In genomic region chr16:55078699-55079415, GRCh38 we compare ENCODE assay signal across 35 cellular contexts.
"Had no signal": no experiment of that assay in that cellular context is flagged by ENCODE, and none has a peak within 500 bp of the region (broad histone marks: within the 10 kb centered on the region; RNA-seq: fewer than 3 reads in every experiment).

No MANE protein-coding gene starts in this region.

- H3K4me3 Mint-ChIP-seq: activated B cell treated with CpG ODN at 0.5 μM for 24 hours; activated CD8-positive, alpha-beta T cell treated with anti-CD3 and anti-CD28 coated beads for 36 hours; activated naive CD8-positive, alpha-beta T cell treated with anti-CD3 and anti-CD28 coated beads, Interleukin-2, amount 10 ng/mL, durations not matched to agents 7 days and 5 days; activated T-cell treated with anti-CD3 and anti-CD28 coated beads, Interleukin-2, amount 50 U/mL, for 4 hours; activated T-helper 17 cell treated with anti-CD3 and anti-CD28 coated beads, Interleukin-2, amount 50 U/mL, for 72 hours; brain; effector memory CD8-positive, alpha-beta T cell; T-helper 17 cell; T-helper 2 cell treated with Interferon-gamma antibody and Interleukin-4, amounts not matched to agents 5 μg/mL and 100 μg/mL, for 36 hours had no signal

- H3K27ac Mint-ChIP-seq: activated B cell treated with CpG ODN at 0.5 μM for 24 hours; activated CD8-positive, alpha-beta T cell treated with anti-CD3 and anti-CD28 coated beads for 36 hours; activated naive CD8-positive, alpha-beta T cell treated with anti-CD3 and anti-CD28 coated beads, Interleukin-2, amount 10 ng/mL, durations not matched to agents 7 days and 5 days; activated T-helper 17 cell treated with anti-CD3 and anti-CD28 coated beads, Interleukin-2, amount 50 U/mL, for 72 hours; effector memory CD8-positive, alpha-beta T cell; T-helper 17 cell; T-helper 2 cell treated with Interferon-gamma antibody and Interleukin-4, amounts not matched to agents 5 μg/mL and 100 μg/mL, for 36 hours had no signal

- H3K36me3 ChIP-seq: ascending aorta, breast epithelium, cardiac muscle cell, esophagus squamous epithelium, gastrocnemius medialis, heart left ventricle, WERI-Rb-1 had no signal

- H3K27me3 Mint-ChIP-seq: activated naive CD8-positive, alpha-beta T cell treated with anti-CD3 and anti-CD28 coated beads, Interleukin-2, amount 10 ng/mL, durations not matched to agents 7 days and 5 days; T-helper 17 cell had no signal

- H3K9me3 ChIP-seq: ascending aorta, breast epithelium, esophagus squamous epithelium, gastrocnemius medialis, heart left ventricle had no signal

- H3K9me3 Mint-ChIP-seq: activated B cell treated with CpG ODN at 0.5 μM for 24 hours; activated CD8-positive, alpha-beta T cell treated with anti-CD3 and anti-CD28 coated beads for 36 hours; activated T-cell treated with anti-CD3 and anti-CD28 coated beads, Interleukin-2, amount 50 U/mL, for 4 hours; activated T-helper 17 cell treated with anti-CD3 and anti-CD28 coated beads, Interleukin-2, amount 50 U/mL, for 72 hours; T-helper 2 cell treated with Interferon-gamma antibody and Interleukin-4, amounts not matched to agents 5 μg/mL and 100 μg/mL, for 36 hours had no signal

- H3K27ac ChIP-seq: ascending aorta, breast epithelium, cardiac muscle cell, epithelial cell of prostate, esophagus squamous epithelium, foreskin keratinocyte, gastrocnemius medialis, heart left ventricle, WERI-Rb-1 had no signal

- H3K4me3 ChIP-seq: ascending aorta, breast epithelium, cardiac muscle cell, esophagus squamous epithelium, gastrocnemius medialis, heart left ventricle had no signal

- H3K27me3 ChIP-seq: ascending aorta, breast epithelium, cardiac muscle cell, esophagus squamous epithelium, foreskin keratinocyte, gastrocnemius medialis had no signal

- ATAC-seq: activated CD4-positive, CD25-positive, alpha-beta regulatory T cell treated with anti-CD3 and anti-CD28 coated beads, Interleukin-2, amount 50 U/mL, for 24 hours; activated CD8-positive, alpha-beta T cell treated with anti-CD3 and anti-CD28 coated beads for 36 hours; activated T-cell treated with anti-CD3 and anti-CD28 coated beads, Interleukin-2, amount 50 U/mL, for 4 hours; activated T-helper 17 cell treated with anti-CD3 and anti-CD28 coated beads, Interleukin-2, amount 50 U/mL, for 72 hours; effector memory CD8-positive, alpha-beta T cell; foreskin keratinocyte; gastrocnemius medialis; T-helper 17 cell had no signal

- H3K4me1 Mint-ChIP-seq: activated B cell treated with CpG ODN at 0.5 μM for 24 hours; activated T-helper 17 cell treated with anti-CD3 and anti-CD28 coated beads, Interleukin-2, amount 50 U/mL, for 72 hours; T-helper 17 cell had no signal

- DNase-seq: activated B cell treated with CpG ODN at 0.5 μM for 24 hours; activated CD4-positive, alpha-beta T cell treated with anti-CD3 and anti-CD28 coated beads for 48 hours; activated CD4-positive, alpha-beta T cell treated with anti-CD3 and anti-CD28 coated beads, Interleukin-2, amount 50 U/mL, for 1 hour; activated CD4-positive, alpha-beta T cell treated with anti-CD3 and anti-CD28 coated beads, Interleukin-2, amount 50 U/mL, for 48 hours; activated CD8-positive, alpha-beta memory T cell treated with anti-CD3 and anti-CD28 coated beads for 24 hours; activated CD8-positive, alpha-beta T cell treated with anti-CD3 and anti-CD28 coated beads for 36 hours; activated effector memory CD4-positive, alpha-beta T cell treated with Interleukin-2 at 50 U/mL for 16 hours; activated gamma-delta T cell treated with Interleukin-2 at 50 U/mL for 16 hours; activated naive CD4-positive, alpha-beta T cell treated with anti-CD3 and anti-CD28 coated beads, Interleukin-2, amount 50 U/mL, for 16 hours; activated naive CD4-positive, alpha-beta T cell treated with Interleukin-2 at 50 U/mL for 16 hours; activated naive CD8-positive, alpha-beta T cell treated with anti-CD3 and anti-CD28 coated beads, Interleukin-2, amount 10 ng/mL, durations not matched to agents 7 days and 5 days; activated T-cell treated with anti-CD3 and anti-CD28 coated beads, Interleukin-2, amount 50 U/mL, for 4 hours; central memory CD4-positive, alpha-beta T cell; cerebellar nuclear complex; cortex of kidney; dermis blood vessel endothelial cell; effector CD4-positive, alpha-beta T cell; effector memory CD8-positive, alpha-beta T cell; esophagus squamous epithelium; foreskin keratinocyte; gastrocnemius medialis; glutamatergic neuron; heart left ventricle; T-helper 1 cell; T-helper 17 cell; T1000; WERI-Rb-1 had no signal

- H3K4me1 ChIP-seq: breast epithelium, esophagus squamous epithelium, foreskin keratinocyte, gastrocnemius medialis had no signal
